24 cellular contexts compared by ENCODE assay signal in the genomic region with DNA sequence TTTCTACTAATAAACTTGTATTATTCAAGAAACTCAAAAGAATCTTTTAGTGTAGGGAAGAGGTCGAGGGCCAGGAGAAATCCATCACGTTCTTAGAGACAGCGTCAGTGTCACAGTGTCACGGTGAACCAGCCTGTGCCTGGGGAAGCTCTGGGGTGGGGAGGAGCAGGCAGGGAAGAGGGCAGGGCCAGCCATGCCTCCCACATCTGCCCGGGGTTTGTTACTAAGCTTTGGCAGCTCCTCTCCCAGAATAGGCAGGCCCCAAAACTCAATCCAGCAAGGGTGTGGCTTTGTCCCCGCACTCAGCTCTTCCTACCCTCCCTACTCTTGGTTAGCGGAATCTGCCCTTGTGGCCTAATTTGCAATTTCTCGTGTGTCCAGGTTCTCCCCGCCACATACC.
DNase-seq lines count a peak whose midpoint lies in the region; FAIRE-seq and TF ChIP-seq lines count a peak whose summit lies in the region.
"Had no signal": no experiment of that assay in that cellular context is flagged by ENCODE, and none has a peak within 500 bp of the region (broad histone marks: within the 10 kb centered on the region; RNA-seq: fewer than 3 reads in every experiment).

No MANE protein-coding gene starts in this region.

- no peak for DNase-seq in H9
- no peak for DNase-seq in H1 (ENCODE audit: low read depth in 1 of 2, low spot score in 2 of 2)
- no peak for DNase-seq in left ventricle myocardium inferior
- DNase-seq in sigmoid colon, result no peak
- no peak for DNase-seq in small intestine
- no peak for DNase-seq in substantia nigra (lab: John Stamatoyannopoulos, UW)
- no peak for DNase-seq in NCI-H2196 (lab: John Stamatoyannopoulos, UW; ENCODE audit: unreplicated experiment)
- no peak for DNase-seq in colonic mucosa
- DNase-seq: activated CD4-positive, alpha-beta T cell treated with anti-CD3 and anti-CD28 coated beads, Interleukin-2, amount 10 ng/mL, durations not matched to agents 24 days and 14 days; activated CD8-positive, alpha-beta memory T cell treated with anti-CD3 and anti-CD28 coated beads, Interleukin-2, amount 10 ng/mL, durations not matched to agents 7 days and 5 days; C1 segment of cervical spinal cord; effector memory CD4-positive, alpha-beta T cell; NCI-H1048; NCI-H2029; NCI-H446; Peyer's patch; stimulated activated CD4-positive, alpha-beta T cell treated with anti-CD3 and anti-CD28 coated beads, Interleukin-4, amount 100 ng/mL, for 1 hour; stomach; T-helper 2 cell had no signal

- H3K23me2 ChIP-seq in H9 (ENCODE audit: insufficient read length, low read depth, low read length, poor library complexity, severe bottlenecking), result no peaks in the 10 kb centered on the region
- no peaks in the 10 kb centered on the region; the same call in 1 of the 2 replicates for H3K23me2 ChIP-seq in H1 (ENCODE audit: low read depth, low read length)

- no peaks in the 10 kb centered on the region for H3K27me3 Mint-ChIP-seq in H9 (ENCODE audit: low read depth)
- H3K27me3 Mint-ChIP-seq: activated CD4-positive, alpha-beta T cell treated with anti-CD3 and anti-CD28 coated beads, Interleukin-2, amount 10 ng/mL, durations not matched to agents 24 days and 14 days; activated CD8-positive, alpha-beta memory T cell treated with anti-CD3 and anti-CD28 coated beads, Interleukin-2, amount 10 ng/mL, durations not matched to agents 7 days and 5 days; activated naive CD4-positive, alpha-beta T cell treated with anti-CD3 and anti-CD28 coated beads, Interleukin-2, amount 50 U/mL, for 24 hours; progenitor cell of endocrine pancreas had no signal

- H3K14ac ChIP-seq in H9 (ENCODE audit: insufficient read depth, low read length), result no peak overlapping the region
- H3K14ac ChIP-seq in H1 (ENCODE audit: insufficient read length), result no peak overlapping the region

- no peak overlapping the region for H2BK120ac ChIP-seq in H9 (ENCODE audit: low read depth, low read length, poor library complexity, severe bottlenecking)
- H2BK120ac ChIP-seq in H1 (replicated peaks; ENCODE audit: low read depth, low read length), result no peak overlapping the region

- no CpG with 5 or more reads among the region's 9 CpGs for WGBS in H9 (ENCODE audit: extremely low coverage, insufficient read length, low lambda C conversion rate)
- WGBS in H1 (ENCODE audit: extremely low coverage in 1 of 2, insufficient coverage in 1 of 2, insufficient read length in 1 of 2, insufficient replicate concordance in 2 of 2, low coverage in 1 of 2, low lambda C conversion rate in 2 of 2, missing lambda C conversion rate in 1 of 2), 2 experiments, result 86% methylated on average over 9 of the region's 9 CpGs; no CpG with 5 or more reads in 1 of the 2 experiments
- 86% methylated on average over 9 of the region's 9 CpGs for WGBS in sigmoid colon, 2 donors
- WGBS in small intestine, 3 donors, result 78 to 88% (median 85%) methylated on average over 9 of the region's 9 CpGs

- H2BK15ac ChIP-seq in H9 (ENCODE audit: low read depth, low read length) (no peak overlapping the region), H1 (ENCODE audit: low read length) (0 out of 2 replicates have a peak overlapping the region, but pooled peaks have one; percentile 61)

- no peaks in the 10 kb centered on the region for H3K27me3 ChIP-seq in H9 (ENCODE audit: insufficient read depth, low read length)
- H3K27me3 ChIP-seq in H1 (replicated peaks in 1 of 4; ENCODE audit: control insufficient read depth in 3 of 4, extremely low read depth in 1 of 4, insufficient read depth in 3 of 4, low read length in 3 of 4), result no peaks in the 10 kb centered on the region
- H3K27me3 ChIP-seq in left ventricle myocardium inferior (ENCODE audit: low read depth), result no peaks in the 10 kb centered on the region
- H3K27me3 ChIP-seq in sigmoid colon, result no peaks in the 10 kb centered on the region
- no peaks in the 10 kb centered on the region for H3K27me3 ChIP-seq in small intestine (ENCODE audit: control insufficient read depth in 2 of 2, insufficient read depth in 2 of 2, low read length in 2 of 2)
- no peaks in the 10 kb centered on the region for H3K27me3 ChIP-seq in colonic mucosa
- H3K27me3 ChIP-seq: Peyer's patch, stomach had no signal

- CTCF ChIA-PET in H1 (lab: Charles Lee; ENCODE audit: partially characterized antibody), result interaction anchor here (0.7 to 3.2 kb wide), 11 partner anchors 10 to 173 kb away, joined by 3 to 14 read pairs (median 4); no protein-coding TSS in a partner anchor

- no peak overlapping the region for H3K4me3 Mint-ChIP-seq in H9
- H3K4me3 Mint-ChIP-seq: activated CD4-positive, alpha-beta T cell treated with anti-CD3 and anti-CD28 coated beads, Interleukin-2, amount 10 ng/mL, durations not matched to agents 24 days and 14 days; activated CD8-positive, alpha-beta memory T cell treated with anti-CD3 and anti-CD28 coated beads, Interleukin-2, amount 10 ng/mL, durations not matched to agents 7 days and 5 days; activated naive CD4-positive, alpha-beta T cell treated with anti-CD3 and anti-CD28 coated beads, Interleukin-2, amount 50 U/mL, for 24 hours had no signal

- H4K5ac ChIP-seq in H9 (ENCODE audit: insufficient read length, low read depth, low read length) (no peak overlapping the region), H1 (ENCODE audit: insufficient read length, low read depth, low read length) (no peak overlapping the region)

- TF ChIP-seq POLR2A in H1 (IDR thresholded peaks at IDR 0.05; ENCODE audit: control extremely low read depth in 1 of 2, low read depth in 2 of 2, low read length in 2 of 2) (no peak), sigmoid colon (IDR thresholded peaks at IDR 0.05) (no peak)

- no peak overlapping the region for H3K9ac ChIP-seq in H9 (ENCODE audit: extremely low read depth, insufficient read length, low read length)
- H3K9ac ChIP-seq in H1 (replicated peaks in 1 of 4; ENCODE audit: extremely low read depth in 1 of 4, low read depth in 3 of 4, low read length in 3 of 4), result peak overlapping the region in 1 of 4 experiments; percentile 18; a peak in 1 of 7 replicates
- no peak overlapping the region for H3K9ac ChIP-seq in colonic mucosa (ENCODE audit: low read depth in 2 of 2, low read length in 2 of 2)

- TF ChIP-seq CTCF in H9 (conservative IDR thresholded peaks at IDR 0.05) (no peak), H1 (IDR thresholded peaks at IDR 0.05; ENCODE audit: control extremely low read depth in 1 of 3, insufficient read depth in 1 of 3, low read depth in 1 of 3, low read length in 3 of 3) (no peak), left ventricle myocardium inferior (IDR thresholded peaks at IDR 0.05; ENCODE audit: borderline replicate concordance) (no peak), sigmoid colon (IDR thresholded peaks at IDR 0.05) (no peak), colonic mucosa (IDR thresholded peaks at IDR 0.05) (no peak)

- H4K91ac ChIP-seq in H9 (ENCODE audit: insufficient read length, low read depth, low read length) (no peak overlapping the region), H1 (replicated peaks; ENCODE audit: insufficient read length, low read length) (no peak overlapping the region)

- no peak overlapping the region for H3K4me3 ChIP-seq in H1 (ENCODE audit: extremely low read depth in 1 of 4, insufficient read depth in 2 of 4, low read depth in 3 of 4, low read length in 4 of 4)
- H3K4me3 ChIP-seq in left ventricle myocardium inferior, result no peak overlapping the region
- no peak overlapping the region for H3K4me3 ChIP-seq in sigmoid colon
- no peak overlapping the region for H3K4me3 ChIP-seq in small intestine (ENCODE audit: low read depth in 1 of 2, low read length in 2 of 2)
- H3K4me3 ChIP-seq in colonic mucosa, result no peak overlapping the region
- H3K4me3 ChIP-seq: mucosa of descending colon, Peyer's patch, stomach had no signal

- H3K9me3 Mint-ChIP-seq in H9, result no peaks in the 10 kb centered on the region; a peak in 1 of 5 replicates
- H3K9me3 Mint-ChIP-seq: activated CD4-positive, alpha-beta T cell treated with anti-CD3 and anti-CD28 coated beads, Interleukin-2, amount 10 ng/mL, durations not matched to agents 24 days and 14 days; activated naive CD4-positive, alpha-beta T cell treated with anti-CD3 and anti-CD28 coated beads, Interleukin-2, amount 50 U/mL, for 24 hours had no signal

- H3K18ac ChIP-seq in H9 (ENCODE audit: insufficient read length, low read depth, low read length) (no peak overlapping the region), H1 (ENCODE audit: extremely low read depth, low read length) (no peak overlapping the region)

- no peak overlapping the region for H3K4ac ChIP-seq in H9 (ENCODE audit: low read depth, low read length)
- peak overlapping the region; percentile 40 for H3K4ac ChIP-seq in H1 (replicated peaks; ENCODE audit: insufficient read length, low read depth, low read length)

- TF ChIP-seq RAD21 in H1 (IDR thresholded peaks at IDR 0.05 in 1 of 2, conservative IDR thresholded peaks at IDR 0.05 in 1 of 2; ENCODE audit: low read depth in 2 of 2, low read length in 2 of 2), result no peak

- H2AK5ac ChIP-seq in H9 (ENCODE audit: insufficient read length, low read length) (no peak overlapping the region), H1 (ENCODE audit: low read depth, low read length) (0 out of 2 replicates have a peak overlapping the region, but pooled peaks have one; percentile 53)

- no peak overlapping the region for H3K56ac ChIP-seq in H9 (ENCODE audit: insufficient read length, low read depth, low read length)
- H3K56ac ChIP-seq in H1 (replicated peaks; ENCODE audit: insufficient read length, low read depth, low read length), result no peak overlapping the region

- FAIRE-seq in H1 (lab: Jason Lieb, UNC) (no peak), small intestine (lab: Jason Lieb, UNC) (no peak)
- FAIRE-seq: HepG2, urothelium cell line had no signal

- H4K20me1 ChIP-seq in H9 (ENCODE audit: control insufficient read depth, insufficient read depth, insufficient read length) (no peaks in the 10 kb centered on the region), H1 (replicated peaks in 1 of 2; ENCODE audit: control insufficient read depth in 1 of 2, insufficient read depth in 2 of 2, low read length in 2 of 2) (no peaks in the 10 kb centered on the region)

- H3K36me3 Mint-ChIP-seq in H9 (ENCODE audit: insufficient read depth in 1 of 3, low read depth in 3 of 3), result peaks cover 0 to 8% (median 7%) of the 10 kb centered on the region in 3 experiments; a peak in 3 of 7 replicates
- H3K36me3 Mint-ChIP-seq: activated CD8-positive, alpha-beta memory T cell treated with anti-CD3 and anti-CD28 coated beads, Interleukin-2, amount 10 ng/mL, durations not matched to agents 7 days and 5 days had no signal

- H3K4me1 ChIP-seq in H9 (ENCODE audit: insufficient read depth, low read length) (no peaks in the 10 kb centered on the region; the same call in 1 of the 2 replicates), H1 (replicated peaks in 1 of 4; ENCODE audit: control insufficient read depth in 3 of 4, insufficient read depth in 4 of 4, low read length in 3 of 4) (peaks cover 4 to 28% (median 19%) of the 10 kb centered on the region in 4 experiments), left ventricle myocardium inferior (peaks cover 43% of the 10 kb centered on the region), sigmoid colon (peaks cover 0 to 47% (median 32%) of the 10 kb centered on the region in 4 donors), small intestine (ENCODE audit: control insufficient read depth in 2 of 2, insufficient read depth in 1 of 2, low read depth in 1 of 2, low read length in 1 of 2) (no peaks in the 10 kb centered on the region), colonic mucosa (no peaks in the 10 kb centered on the region)
- H3K4me1 ChIP-seq: Peyer's patch had no signal

- no peak overlapping the region for H3K23ac ChIP-seq in H9 (ENCODE audit: insufficient read length, low read depth, low read length)
- no peak overlapping the region for H3K23ac ChIP-seq in H1 (ENCODE audit: insufficient read length)

- H3K4me2 ChIP-seq in H9 (ENCODE audit: insufficient read depth, insufficient read length, low read length) (no peak overlapping the region), H1 (ENCODE audit: insufficient read depth in 1 of 2, low read depth in 2 of 2, low read length in 2 of 2) (no peak overlapping the region)

- intact Hi-C loops in left ventricle myocardium inferior (cut with micrococcal nuclease) (no loop called here), sigmoid colon (cut with DNase I) (loop anchor here (10.0 kb wide), 1 partner anchor 67 kb away; no protein-coding TSS in a partner anchor), colonic mucosa (cut with DNase I) (no loop called here)

- no peak overlapping the region for H3K27ac ChIP-seq in H9 (ENCODE audit: insufficient read length, low read depth, low read length)
- H3K27ac ChIP-seq in H1 (ENCODE audit: low read depth, low read length), result no peak overlapping the region
- peak overlapping the region; percentile 54 for H3K27ac ChIP-seq in left ventricle myocardium inferior (replicated peaks)
- peak overlapping the region; percentile 2 to 57 (median 52) for H3K27ac ChIP-seq in sigmoid colon
- no peak overlapping the region for H3K27ac ChIP-seq in small intestine (ENCODE audit: low read depth in 1 of 2, low read length in 1 of 2)
- no peak overlapping the region for H3K27ac ChIP-seq in substantia nigra (ENCODE audit: low read depth, low read length, poor library complexity, severe bottlenecking)
- no peak overlapping the region for H3K27ac ChIP-seq in colonic mucosa

- H3K27ac Mint-ChIP-seq in H9, result peak overlapping the region; percentile 15 to 96 (median 93); a peak in 6 of 7 replicates
- H3K27ac Mint-ChIP-seq: activated CD4-positive, alpha-beta T cell treated with anti-CD3 and anti-CD28 coated beads, Interleukin-2, amount 10 ng/mL, durations not matched to agents 24 days and 14 days; activated CD8-positive, alpha-beta memory T cell treated with anti-CD3 and anti-CD28 coated beads, Interleukin-2, amount 10 ng/mL, durations not matched to agents 7 days and 5 days; activated naive CD4-positive, alpha-beta T cell treated with anti-CD3 and anti-CD28 coated beads, Interleukin-2, amount 50 U/mL, for 24 hours; progenitor cell of endocrine pancreas had no signal

- no peaks in the 10 kb centered on the region for H3K9me3 ChIP-seq in H9 (ENCODE audit: control insufficient read depth, low read depth, low read length)
- H3K9me3 ChIP-seq in H1 (ENCODE audit: insufficient read depth in 2 of 2, low read depth in 1 of 2, low read length in 1 of 2), result no peaks in the 10 kb centered on the region
- H3K9me3 ChIP-seq in left ventricle myocardium inferior (replicated peaks), result no peaks in the 10 kb centered on the region
- H3K9me3 ChIP-seq in sigmoid colon, result no peaks in the 10 kb centered on the region
- no peaks in the 10 kb centered on the region for H3K9me3 ChIP-seq in small intestine (ENCODE audit: control insufficient read depth, low read depth)
- no peaks in the 10 kb centered on the region for H3K9me3 ChIP-seq in colonic mucosa
- H3K9me3 ChIP-seq: mucosa of descending colon, Peyer's patch, stomach had no signal

- H2BK5ac ChIP-seq in H9 (ENCODE audit: insufficient read length, low read length), result no peak overlapping the region
- peak overlapping the region; percentile 78 for H2BK5ac ChIP-seq in H1 (ENCODE audit: low read depth, low read length)

- TF ChIP-seq EP300 in H1 (IDR thresholded peaks at IDR 0.05; ENCODE audit: borderline replicate concordance in 1 of 2, low read depth in 2 of 2, low read length in 2 of 2) (no peak), sigmoid colon (IDR thresholded peaks at IDR 0.05) (no peak)

- no peaks in the 10 kb centered on the region for H3K79me1 ChIP-seq in H9 (ENCODE audit: insufficient read depth, low read depth, low read length, poor library complexity, severe bottlenecking)
- no peaks in the 10 kb centered on the region; the same call in 1 of the 2 replicates for H3K79me1 ChIP-seq in H1 (ENCODE audit: low read depth, low read length)

- H2BK20ac ChIP-seq in H9 (ENCODE audit: low read depth, low read length, poor library complexity, severe bottlenecking) (no peak overlapping the region), H1 (ENCODE audit: low read length) (peak overlapping the region; percentile 32; the same call in 1 of the 2 replicates)

- H3K79me2 ChIP-seq in H9 (ENCODE audit: insufficient read depth, low read length) (no peaks in the 10 kb centered on the region), H1 (ENCODE audit: control insufficient read depth in 1 of 2, insufficient read depth in 2 of 2, low read length in 2 of 2) (no peaks in the 10 kb centered on the region)

- H3K36me3 ChIP-seq in H1 (ENCODE audit: control insufficient read depth in 2 of 4, insufficient read depth in 4 of 4, low read length in 3 of 4) (no peaks in the 10 kb centered on the region; a peak in 1 of 8 replicates), left ventricle myocardium inferior (peaks cover 57% of the 10 kb centered on the region), sigmoid colon (peaks cover 18 to 89% (median 42%) of the 10 kb centered on the region in 4 donors), small intestine (ENCODE audit: control insufficient read depth in 2 of 2, insufficient read depth in 2 of 2, low read length in 2 of 2) (peaks cover 4 to 11% of the 10 kb centered on the region in 2 donors), colonic mucosa (no peaks in the 10 kb centered on the region)

- POLR2A ChIA-PET in H1 (lab: Charles Lee; ENCODE audit: partially characterized antibody), result interaction anchor here (0.8 kb wide), 1 partner anchor 8 kb away, joined by 3 read pairs; no protein-coding TSS in a partner anchor

- H3K4me1 Mint-ChIP-seq in H9, result peaks cover 32 to 66% of the 10 kb centered on the region in 2 experiments
- H3K4me1 Mint-ChIP-seq: activated naive CD4-positive, alpha-beta T cell treated with anti-CD3 and anti-CD28 coated beads, Interleukin-2, amount 50 U/mL, for 24 hours had no signal

- H2AFZ ChIP-seq in H9 (ENCODE audit: low read length), result no peak overlapping the region
- H2AFZ ChIP-seq in H1 (ENCODE audit: low read length), result no peak overlapping the region

- no peak overlapping the region for H3T11ph ChIP-seq in H9 (ENCODE audit: low read length)

- H4K8ac ChIP-seq in H9 (replicated peaks; ENCODE audit: insufficient read length, low read depth, low read length) (no peak overlapping the region), H1 (ENCODE audit: extremely low read depth, insufficient read depth, low read length) (no peak overlapping the region)

- H2BK12ac ChIP-seq in H9 (ENCODE audit: insufficient read length, low read depth, low read length) (no peak overlapping the region), H1 (ENCODE audit: low read depth, low read length) (peak overlapping the region; percentile 75; the same call in 1 of the 2 replicates)

Comparison
In these comparisons a context has a peak if more than half of its experiments do, and no peak if none do; other contexts are left out.
1. H3K27ac ChIP-seq: peak in left ventricle myocardium inferior (single experiment) and sigmoid colon (4 of 4); none in H9 (single experiment), H1 (single experiment), small intestine (0 of 2), substantia nigra (single experiment) and colonic mucosa (single experiment).